15 cellular contexts compared by ENCODE assay signal in the genomic region with DNA sequence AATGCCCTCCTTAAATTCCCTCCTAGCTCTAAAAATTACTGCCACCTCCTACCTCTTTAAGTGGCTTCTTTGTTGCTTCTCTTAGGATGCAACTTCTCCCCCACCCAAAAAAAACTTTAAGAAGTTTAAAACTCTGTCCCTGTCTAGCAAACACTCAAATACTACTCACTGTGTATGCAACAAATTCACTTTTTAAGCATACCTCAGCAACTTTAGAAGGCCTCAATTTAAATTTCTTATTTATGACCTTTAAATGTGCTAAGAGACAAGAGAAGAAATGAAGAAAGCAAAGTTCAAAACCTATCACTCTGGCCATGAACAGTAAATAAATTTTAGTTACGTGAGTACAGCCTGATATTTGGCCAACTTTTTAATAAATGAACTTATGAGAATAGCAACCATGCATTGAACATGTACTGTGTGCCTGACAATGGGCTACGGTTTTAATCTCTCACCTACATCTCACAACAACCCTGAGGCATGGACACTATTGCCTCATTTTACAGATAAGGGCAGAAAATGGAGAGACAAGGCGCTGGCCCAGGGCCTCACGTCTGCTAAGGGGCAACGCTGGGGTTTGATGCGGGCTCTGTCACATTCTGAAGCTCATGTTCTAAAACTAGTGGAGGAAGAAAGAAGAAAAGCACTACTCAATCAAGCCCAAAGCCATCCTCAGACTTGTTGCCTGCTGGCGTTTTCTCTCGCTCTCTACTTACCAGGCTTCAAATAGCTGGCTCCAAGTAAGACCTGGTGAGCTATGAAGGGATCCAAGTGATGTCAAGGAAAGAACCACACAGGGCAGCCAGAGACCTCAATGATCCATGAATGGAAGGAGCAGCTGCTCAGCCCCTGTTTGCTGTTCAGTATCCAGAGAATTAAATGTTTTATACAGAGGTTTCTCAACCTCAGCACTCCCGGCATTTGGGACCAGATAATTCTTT.
DNase-seq lines count a peak whose midpoint lies in the region; ATAC-seq, FAIRE-seq and TF ChIP-seq lines count a peak whose summit lies in the region.
"Had no signal": no experiment of that assay in that cellular context is flagged by ENCODE, and none has a peak within 500 bp of the region (broad histone marks: within the 10 kb centered on the region; RNA-seq: fewer than 3 reads in every experiment).

No MANE protein-coding gene starts in this region.

- in situ Hi-C loops in GM12878 (cut with MboI) = no loop called here

- 69% methylated on average over 9 of the region's 9 CpGs for WGBS in GM12878 (ENCODE audit: insufficient coverage, insufficient replicate concordance, low lambda C conversion rate, missing lambda C conversion rate)
- WGBS in trophoblast cell (ENCODE audit: extremely low coverage, insufficient coverage, insufficient read length) = no CpG with 5 or more reads among the region's 9 CpGs

- H4K20me1 ChIP-seq in BLaER1 (no peaks in the 10 kb centered on the region), GM12878 (ENCODE audit: control insufficient read depth, insufficient read depth) (no peaks in the 10 kb centered on the region)

- H2BK120ac ChIP-seq in trophoblast cell (ENCODE audit: insufficient read depth, low read length, poor library complexity) = no peak overlapping the region

- H3K4me1 Mint-ChIP-seq in activated CD4-positive, alpha-beta T cell treated with anti-CD3 and anti-CD28 coated beads for 36 hours = peaks cover 11% of the 10 kb centered on the region

- no peak for TF ChIP-seq RAD21 in GM12878 (IDR thresholded peaks at IDR 0.05; ENCODE audit: insufficient read depth, low read depth, low read length)

- H3K4me3 ChIP-seq in BLaER1 (no peak overlapping the region), GM12878 (peak overlapping the region; percentile 57), trophoblast cell (ENCODE audit: low read depth, low read length) (no peak overlapping the region)
- H3K4me3 ChIP-seq: Peyer's patch had no signal

- H2AFZ ChIP-seq in GM12878 (ENCODE audit: control insufficient read depth, low read depth, low read length) = peak overlapping the region; percentile 19; the same call in 1 of the 2 replicates
- H2AFZ ChIP-seq in trophoblast cell (ENCODE audit: insufficient read depth, low read length, poor library complexity) = no peak overlapping the region

- H3K27me3 ChIP-seq in BLaER1 = no peaks in the 10 kb centered on the region
- no peaks in the 10 kb centered on the region for H3K27me3 ChIP-seq in GM12878 (replicated peaks in 1 of 2; ENCODE audit: control insufficient read depth in 2 of 2, insufficient read depth in 2 of 2, low read length in 1 of 2)
- H3K27me3 ChIP-seq in trophoblast cell (ENCODE audit: insufficient read depth, low read length) = no peaks in the 10 kb centered on the region
- H3K27me3 ChIP-seq: Peyer's patch had no signal

- H3K9ac ChIP-seq in BLaER1 (no peak overlapping the region), GM12878 (ENCODE audit: control insufficient read depth, insufficient read depth, low read length) (peak overlapping the region; percentile 46; the same call in 1 of the 2 replicates), trophoblast cell (ENCODE audit: low read length) (no peak overlapping the region)

- ATAC-seq in GM21529 (IDR thresholded peaks at IDR 0.05; ENCODE audit: unreplicated experiment) (peak; percentile 3), GM12878 (peak; percentile 13), HG02870 (IDR thresholded peaks at IDR 0.05; ENCODE audit: unreplicated experiment) (no peak)
- ATAC-seq in activated CD4-positive, alpha-beta T cell treated with anti-CD3 and anti-CD28 coated beads for 36 hours = no peak
- ATAC-seq: Right ventricle myocardium inferior had no signal

- no peak overlapping the region for H2BK5ac ChIP-seq in trophoblast cell (ENCODE audit: low read depth, low read length, poor library complexity)

- no peak overlapping the region for H2BK12ac ChIP-seq in trophoblast cell (ENCODE audit: low read length)

- no peak overlapping the region for H4K91ac ChIP-seq in trophoblast cell (ENCODE audit: low read depth, low read length)

- H3K27ac Mint-ChIP-seq in activated CD4-positive, alpha-beta T cell treated with anti-CD3 and anti-CD28 coated beads for 36 hours = no peak overlapping the region

- no peak for TF ChIP-seq CTCF in GM12878 (IDR thresholded peaks at IDR 0.05 in 2 of 3, conservative IDR thresholded peaks at IDR 0.05 in 1 of 3; ENCODE audit: control insufficient read depth in 2 of 3, extremely low read depth in 1 of 3, insufficient read depth in 1 of 3, low read depth in 3 of 3, low read length in 3 of 3)

- TF ChIP-seq POLR2A in GM12878 (IDR thresholded peaks at IDR 0.05; ENCODE audit: low read depth, low read length) = no peak

- DNase-seq in GM12878 (ENCODE audit: low read depth, low spot score) (no peak), trophoblast cell (peak; percentile 94 to 99), COLO829 (ENCODE audit: low spot score) (no peak)
- no peak for DNase-seq in activated CD4-positive, alpha-beta T cell treated with anti-CD3 and anti-CD28 coated beads for 36 hours
- DNase-seq: KG1, NCI-H1436 treated with DMSO at 0.1 percent for 48 hours, NCI-H2029 treated with DMSO at 0.1 percent for 48 hours, NCI-H510A, NCI-H774 had no signal

- H3K79me1 ChIP-seq in trophoblast cell (ENCODE audit: low read length) = no peaks in the 10 kb centered on the region

- H3K36me3 Mint-ChIP-seq in activated CD4-positive, alpha-beta T cell treated with anti-CD3 and anti-CD28 coated beads for 36 hours (ENCODE audit: low read depth) = no peaks in the 10 kb centered on the region

- H3K18ac ChIP-seq in trophoblast cell (ENCODE audit: low read length) = no peak overlapping the region

- H3K23ac ChIP-seq in trophoblast cell (ENCODE audit: low read length) = no peak overlapping the region

- H3K4me2 ChIP-seq in BLaER1 (peak overlapping the region; percentile 77), GM12878 (ENCODE audit: control insufficient read depth, insufficient read depth) (peak overlapping the region; percentile 68), trophoblast cell (ENCODE audit: low read length) (no peak overlapping the region)

- POLR2A ChIA-PET in GM12878 (lab: Charles Lee) = interaction anchor here (0.9 to 3.6 kb wide), 9 partner anchors 29 to 101 kb away, joined by 3 to 19 read pairs (median 4); a partner anchor contains a TSS
- POLR2A ChIA-PET in activated CD4-positive, alpha-beta T cell treated with anti-CD3 and anti-CD28 coated beads for 36 hours (lab: Charles Lee) = no interaction called here

- CTCF ChIA-PET in GM12878 (lab: Yijun Ruan, JAX) = interaction anchor here (0.7 to 6.2 kb wide), 23 partner anchors 10 to 701 kb away, joined by 3 to 124 read pairs (median 5); a partner anchor contains a TSS
- CTCF ChIA-PET in activated CD4-positive, alpha-beta T cell treated with anti-CD3 and anti-CD28 coated beads for 36 hours (lab: Charles Lee) = interaction anchor here (0.8 kb wide), 1 partner anchor 1983 kb away, joined by 3 read pairs; no protein-coding TSS in a partner anchor

- no peak for TF ChIP-seq EP300 in GM12878 (IDR thresholded peaks at IDR 0.05; ENCODE audit: borderline replicate concordance in 1 of 2, control insufficient read depth in 1 of 2, low read depth in 2 of 2, low read length in 2 of 2)

- H4K8ac ChIP-seq in trophoblast cell (ENCODE audit: low read depth, low read length) = no peak overlapping the region

- H3K27ac ChIP-seq in BLaER1 (no peak overlapping the region), GM12878 (ENCODE audit: control insufficient read depth, insufficient read depth) (peak overlapping the region; percentile 38), trophoblast cell (ENCODE audit: low read depth, low read length) (no peak overlapping the region)
- H3K27ac ChIP-seq: Peyer's patch had no signal

- H3K14ac ChIP-seq in trophoblast cell (ENCODE audit: low read length) = no peak overlapping the region

- H2AK5ac ChIP-seq in trophoblast cell (ENCODE audit: low read length) = no peak overlapping the region

- SMC1A ChIA-PET in GM12878 (lab: Charles Lee; ENCODE audit: uncharacterized antibody, unreplicated experiment) = interaction anchor here (0.6 to 5.8 kb wide), 23 partner anchors 8 to 838 kb away, joined by 3 to 119 read pairs (median 5); a partner anchor contains a TSS

- no peaks in the 10 kb centered on the region for H3K27me3 Mint-ChIP-seq in activated CD4-positive, alpha-beta T cell treated with anti-CD3 and anti-CD28 coated beads for 36 hours

- no peak overlapping the region for H3K4ac ChIP-seq in trophoblast cell (ENCODE audit: low read depth, low read length)

- no peaks in the 10 kb centered on the region for H3K9me3 ChIP-seq in BLaER1
- no peaks in the 10 kb centered on the region; the same call in 1 of the 3 replicates for H3K9me3 ChIP-seq in GM12878 (replicated peaks; ENCODE audit: control insufficient read depth, insufficient read depth, low read length)
- no peaks in the 10 kb centered on the region for H3K9me3 ChIP-seq in trophoblast cell (ENCODE audit: insufficient read depth, low read depth, low read length)
- H3K9me3 ChIP-seq: Peyer's patch had no signal

- H3K9me3 Mint-ChIP-seq in activated CD4-positive, alpha-beta T cell treated with anti-CD3 and anti-CD28 coated beads for 36 hours (ENCODE audit: low read depth) = no peaks in the 10 kb centered on the region

- BruUV-seq in GM12878 (replicated peaks; lab: Mats Ljungman, UMichigan) = no TSS peak

- RAD21 ChIA-PET in GM12878 (lab: Charles Lee; ENCODE audit: unreplicated experiment) = interaction anchor here (1.1 to 6.1 kb wide), 16 partner anchors 9 to 347 kb away, joined by 3 to 83 read pairs (median 6); a partner anchor contains a TSS

- FAIRE-seq in GM12878 (lab: Jason Lieb, UNC) = no peak
- FAIRE-seq: A204.1 had no signal

- intact Hi-C loops in GM12878 (cut with micrococcal nuclease; ENCODE audit: unreplicated experiment) = loop anchor here (1.0 to 2.0 kb wide), 5 partner anchors 30 to 100 kb away; a partner anchor contains a TSS
- intact Hi-C loops in activated CD4-positive, alpha-beta T cell treated with anti-CD3 and anti-CD28 coated beads for 36 hours (cut with DNase I, micrococcal nuclease) = no loop called here

- H3K36me3 ChIP-seq in BLaER1 (no peaks in the 10 kb centered on the region), GM12878 (ENCODE audit: control insufficient read depth in 2 of 2, insufficient read depth in 2 of 2, low read length in 1 of 2) (no peaks in the 10 kb centered on the region), trophoblast cell (ENCODE audit: control insufficient read depth in 1 of 2, insufficient read depth in 2 of 2, low read length in 2 of 2) (no peaks in the 10 kb centered on the region)
- H3K36me3 ChIP-seq: Peyer's patch had no signal

- H3K4me3 Mint-ChIP-seq in activated CD4-positive, alpha-beta T cell treated with anti-CD3 and anti-CD28 coated beads for 36 hours = no peak overlapping the region

- no peak overlapping the region for H4K12ac ChIP-seq in trophoblast cell (ENCODE audit: low read depth, low read length)

- H3K4me1 ChIP-seq in BLaER1 (peaks cover 38% of the 10 kb centered on the region), GM12878 (ENCODE audit: control insufficient read depth, insufficient read depth, low read length) (peaks cover 22% of the 10 kb centered on the region), trophoblast cell (ENCODE audit: control insufficient read depth in 1 of 2, insufficient read depth in 2 of 2, low read length in 2 of 2) (peaks cover 0 to 4% of the 10 kb centered on the region in 2 experiments)

- H3K79me2 ChIP-seq in GM12878 (ENCODE audit: control insufficient read depth, insufficient read depth, low read length) (no peaks in the 10 kb centered on the region), trophoblast cell (ENCODE audit: control insufficient read depth, insufficient read depth, low read length, poor library complexity) (no peaks in the 10 kb centered on the region)

Comparison
In these comparisons a context has a peak if more than half of its experiments do, and no peak if none do; other contexts are left out.
1. ATAC-seq: peak in GM21529 (single experiment) and GM12878 (single experiment); none in HG02870 (single experiment) and activated CD4-positive, alpha-beta T cell treated with anti-CD3 and anti-CD28 coated beads for 36 hours (single experiment).
2. DNase-seq: peak in trophoblast cell (2 of 2); none in GM12878 (single experiment), COLO829 (single experiment) and activated CD4-positive, alpha-beta T cell treated with anti-CD3 and anti-CD28 coated beads for 36 hours (single experiment).